ENCODE assay signal across 8 cellular contexts in genomic region chr11:65569973-65570918, GRCh38. TPM values are rescaled to one million over a fixed set of nuclear protein-coding genes. Genes with fewer than 3 reads are reported as not detected.
DNase-seq lines count a peak whose midpoint lies in the region; FAIRE-seq and TF ChIP-seq lines count a peak whose summit lies in the region.

Gene ZNRD2 (plus strand): TSS chr11:65570477. CDS start chr11:65570492, 15 bp downstream.

- H3K36me3 ChIP-seq in GM06990 (ENCODE audit: control insufficient read depth, insufficient read depth, low read length) (no peaks in the 10 kb centered on the region), suprapubic skin (peaks cover 3% of the 10 kb centered on the region)

- peak in 1 of 2 donors; percentile 59 for TF ChIP-seq POLR2A in suprapubic skin (IDR thresholded peaks at IDR 0.05)

- DNase-seq in GM06990 (ENCODE audit: extremely low read depth, insufficient read length) (peak; percentile 99), HFF-Myc (ENCODE audit: extremely low read depth, low read depth) (peak; percentile 95), MV-4-11 (lab: John Stamatoyannopoulos, UW) (peak; percentile 99), SK-MEL-5 (ENCODE audit: low read depth, low spot score) (peak; percentile 96), frontal cortex (ENCODE audit: low spot score in 2 of 2) (peak; percentile 96 to 98), nucleus accumbens (lab: John Stamatoyannopoulos, UW) (peak; percentile 89 to 100 (median 98)), suprapubic skin (ENCODE audit: low spot score in 2 of 2) (peak; percentile 99)
- DNase-seq in activated naive CD4-positive, alpha-beta T cell treated with Interleukin-2 at 50 U/mL for 16 hours = peak; percentile 99

- H3K27me3 ChIP-seq in GM06990 (replicated peaks; ENCODE audit: control insufficient read depth, insufficient read depth, low read length) = no peaks in the 10 kb centered on the region
- H3K27me3 ChIP-seq in suprapubic skin = no peaks in the 10 kb centered on the region

- H3K9me3 ChIP-seq in suprapubic skin = no peaks in the 10 kb centered on the region

- in situ Hi-C loops in SK-MEL-5 (cut with HindIII; ENCODE audit: low pct_unique_long_range_greater_than_20kb, low sequenced_read_pairs) = no loop called here

- TF ChIP-seq CTCF in GM06990 (IDR thresholded peaks at IDR 0.05; ENCODE audit: insufficient read depth, low read length, poor library complexity, severe bottlenecking) = peak; percentile 65
- peak; percentile 52 for TF ChIP-seq CTCF in HFF-Myc (IDR thresholded peaks at IDR 0.05; ENCODE audit: low read depth, low read length, missing control alignments)
- peak in 1 of 2 donors; percentile 29 for TF ChIP-seq CTCF in suprapubic skin (IDR thresholded peaks at IDR 0.05)

- 3% methylated on average over 6 of the region's 89 CpGs for WGBS in suprapubic skin

- peaks cover 73% of the 10 kb centered on the region for H3K4me1 ChIP-seq in suprapubic skin

- FAIRE-seq in frontal cortex (lab: Jason Lieb, UNC) = no peak

- no peak for TF ChIP-seq EP300 in suprapubic skin (IDR thresholded peaks at IDR 0.05)

- H3K27ac ChIP-seq in suprapubic skin = peak within 1 kb of the TSS; percentile 92

- H3K4me3 ChIP-seq in GM06990 (replicated peaks; ENCODE audit: low read depth, low read length) (peak within 1 kb of the TSS; percentile 82), HFF-Myc (replicated peaks; ENCODE audit: low read depth, low read length) (peak within 1 kb of the TSS; percentile 85), suprapubic skin (peak within 1 kb of the TSS; percentile 94)

RNA-seq across cellular contexts. Expression of gene ZNRD2, which starts in this region (rescaled TPM):
- total RNA-seq in SK-MEL-5 (2014; rRNA removed; shearing (Covaris generic)) = 26.5 and 32.4 TPM in 2 replicates
- 51.0 and 53.7 TPM in 2 replicates for polyA plus RNA-seq in SK-MEL-5 (2015; cell fraction: cytosol; rRNA removed)
- 22.2 and 43.2 TPM in 2 replicates for polyA plus RNA-seq in SK-MEL-5 (2015; cell fraction: nucleus; rRNA removed)
- total RNA-seq in frontal cortex = 15.9 TPM
- total RNA-seq in suprapubic skin = 10 to 100 TPM; 60.9 to 97.4 (median 77.9) TPM

Comparison
In these comparisons a context has a peak if more than half of its experiments do, and no peak if none do; other contexts are left out.
1. Peak in every context shown above with its lines: DNase-seq, H3K4me3 ChIP-seq and H3K27ac ChIP-seq.